ENCODE assay signal across 8 cellular contexts in genomic region chr15:72319360-72319984, GRCh38. TPM values are rescaled to one million over a fixed set of nuclear protein-coding genes. Genes with fewer than 3 reads are reported as not detected.
DNase-seq lines count a peak whose midpoint lies in the region; ATAC-seq, FAIRE-seq and TF ChIP-seq lines count a peak whose summit lies in the region.

No MANE protein-coding gene starts in this region.

- in situ Hi-C loops in K562 (cut with MboI) = loop anchor here (25.0 kb wide), 3 partner anchors 768 to 1768 kb away; partner anchors contain the start of gene GOLGA6A

- H3K9me3 ChIP-seq in K562 (replicated peaks; ENCODE audit: control insufficient read depth, insufficient read depth, low read depth, low read length) (no peaks in the 10 kb centered on the region), iPS-15b (ENCODE audit: control insufficient read depth, insufficient read depth, low read length) (no peaks in the 10 kb centered on the region)

- H3K27me3 ChIP-seq in K562 (ENCODE audit: control insufficient read depth in 2 of 2, insufficient read depth in 2 of 2, low read length in 2 of 2) = no peaks in the 10 kb centered on the region
- H3K27me3 ChIP-seq in iPS-15b (ENCODE audit: control insufficient read depth, insufficient read depth, low read length) = peaks cover 45% of the 10 kb centered on the region

- CTCF ChIA-PET in K562 (lab: Yijun Ruan, JAX; ENCODE audit: low intra/inter-chr PET ratio) = no interaction called here

- H3K9ac ChIP-seq in K562 (ENCODE audit: insufficient read depth in 1 of 2, low read depth in 2 of 2, low read length in 2 of 2) (no peak overlapping the region), iPS-15b (ENCODE audit: low read depth, low read length) (no peak overlapping the region)

- no peaks in the 10 kb centered on the region for H3K9me1 ChIP-seq in K562 (ENCODE audit: control insufficient read depth, insufficient read depth, low read length)

- TF ChIP-seq RAD21 in K562 (CRISPR knock-in tag; conservative IDR thresholded peaks at IDR 0.05 in 1 of 2, IDR thresholded peaks at IDR 0.05 in 1 of 2) = no peak

- no peak overlapping the region for H2AFZ ChIP-seq in K562 (ENCODE audit: low read depth, low read length)

- POLR2A ChIA-PET in K562 (lab: Yijun Ruan, JAX) = interaction anchor here (0.6 kb wide), 1 partner anchor 56 kb away, joined by 4 read pairs; no protein-coding TSS in a partner anchor

- peaks cover 3% of the 10 kb centered on the region for H4K20me1 ChIP-seq in K562 (replicated peaks; ENCODE audit: control insufficient read depth, insufficient read depth, low read length)

- no peaks in the 10 kb centered on the region for H3K79me2 ChIP-seq in K562 (ENCODE audit: control insufficient read depth, insufficient read depth, low read length)

- intact Hi-C loops in K562 (cut with micrococcal nuclease) = loop anchor here (10.0 kb wide), 1 partner anchor 265 kb away; no protein-coding TSS in a partner anchor

- H3K36me3 ChIP-seq in K562 (ENCODE audit: control insufficient read depth, insufficient read depth, low read length) (no peaks in the 10 kb centered on the region), iPS-15b (ENCODE audit: control insufficient read depth, insufficient read depth, low read length) (no peaks in the 10 kb centered on the region)

- no peak for TF ChIP-seq EP300 in K562 (IDR thresholded peaks at IDR 0.05; ENCODE audit: low read length)

- H3K4me3 ChIP-seq in K562 = peak overlapping the region; percentile 45
- peak overlapping the region; percentile 19 for H3K4me3 ChIP-seq in iPS-15b (ENCODE audit: low read depth, low read length)

- WGBS in K562 (ENCODE audit: insufficient coverage, low coverage, missing lambda C conversion rate) = 3% methylated on average over 16 of the region's 48 CpGs

- H3K4me1 ChIP-seq in K562 (replicated peaks in 1 of 2; ENCODE audit: control insufficient read depth in 2 of 2, insufficient read depth in 2 of 2, low read length in 2 of 2) (peaks cover 0 to 11% of the 10 kb centered on the region in 2 experiments; a peak in 3 of 5 replicates), iPS-15b (ENCODE audit: control insufficient read depth, insufficient read depth, low read length) (no peaks in the 10 kb centered on the region)

- ATAC-seq in HG02943 (IDR thresholded peaks at IDR 0.05; ENCODE audit: low read depth, unreplicated experiment) = peak; percentile 45
- ATAC-seq in K562 = peak; percentile 97

- FAIRE-seq in K562 (lab: Jason Lieb, UNC) = no peak

- DNase-seq in ELR (ENCODE audit: low read depth) (peak; percentile 41), T-helper 9 cell (peak; percentile 53), K562 (ENCODE audit: extremely low read depth in 1 of 4, low spot score in 3 of 4) (peak in 2 of 4 experiments; percentile 83 to 91), HT-29 (ENCODE audit: low spot score) (no peak), dedifferentiated amniotic fluid mesenchymal stem cell (ENCODE audit: extremely low spot score) (no peak)
- peak; percentile 45 for DNase-seq in stimulated activated CD4-positive, alpha-beta T cell treated with anti-CD3 and anti-CD28 coated beads, Interleukin-12 subunit alpha, Interleukin-12 subunit beta, amount 100 ng/mL, for 4 hours

- no peak overlapping the region for H3K27ac ChIP-seq in K562 (ENCODE audit: extremely low read depth, low read depth, low read length)

- H3K4me2 ChIP-seq in K562 (ENCODE audit: insufficient read depth, low read length) = no peak overlapping the region

- BruUV-seq in K562 (replicated peaks; lab: Mats Ljungman, UMichigan) = no TSS peak

- no peak for TF ChIP-seq POLR2A in K562 (conservative IDR thresholded peaks at IDR 0.05)

- TF ChIP-seq CTCF in K562 (IDR thresholded peaks at IDR 0.05 in 2 of 3, conservative IDR thresholded peaks at IDR 0.05 in 1 of 3; ENCODE audit: insufficient read depth in 2 of 3, low read depth in 1 of 3, low read length in 3 of 3) = no peak

TF ChIP-seq in K562, 482 proteins besides CTCF, POLR2A, EP300 and RAD21 (continues in another document):
- TF ChIP-seq, protein P1, sequence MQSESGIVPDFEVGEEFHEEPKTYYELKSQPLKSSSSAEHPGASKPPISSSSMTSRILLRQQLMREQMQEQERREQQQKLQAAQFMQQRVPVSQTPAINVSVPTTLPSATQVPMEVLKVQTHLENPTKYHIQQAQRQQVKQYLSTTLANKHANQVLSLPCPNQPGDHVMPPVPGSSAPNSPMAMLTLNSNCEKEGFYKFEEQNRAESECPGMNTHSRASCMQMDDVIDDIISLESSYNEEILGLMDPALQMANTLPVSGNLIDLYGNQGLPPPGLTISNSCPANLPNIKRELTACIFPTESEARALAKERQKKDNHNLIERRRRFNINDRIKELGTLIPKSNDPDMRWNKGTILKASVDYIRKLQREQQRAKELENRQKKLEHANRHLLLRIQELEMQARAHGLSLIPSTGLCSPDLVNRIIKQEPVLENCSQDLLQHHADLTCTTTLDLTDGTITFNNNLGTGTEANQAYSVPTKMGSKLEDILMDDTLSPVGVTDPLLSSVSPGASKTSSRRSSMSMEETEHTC (IDR thresholded peaks at IDR 0.05) = no peak
- TF ChIP-seq E2F5 (CRISPR knock-in tag; IDR thresholded peaks at IDR 0.05) = 0 out of 2 replicates have a peak, but pooled peaks have one; percentile 70

RNA-seq across cellular contexts. Expression of gene CELF6, which starts 0.5 kb away (rescaled TPM):
- total RNA-seq in K562 (2011; cell fraction: chromatin; rRNA removed; ENCODE audit: low replicate concordance) = not detected in 2 replicates
- not detected in 2 replicates for total RNA-seq in K562 (2011; cell fraction: nucleolus; rRNA removed)
- total RNA-seq in K562 (2011; cell fraction: nucleoplasm; rRNA removed) = not detected in 2 replicates
- total RNA-seq in K562 (2014; rRNA removed) (0.04 TPM in 1 of 2 replicates, not detected in the other), K562 (2014; rRNA removed; fragmentation: Illumina TruSeq; extraction: Trizol) (not detected in 2 replicates), K562 (2015; rRNA removed; fragmentation: Illumina TruSeq; extraction: Trizol) (0.08 TPM in 1 of 2 replicates, not detected in the other), K562 (2021) (not detected in 2 replicates)
- polyA plus RNA-seq in K562 (2011; rRNA removed) (0.03 TPM in 1 of 2 replicates, not detected in the other), K562 (2014; fragmentation: Illumina TruSeq; extraction: Trizol) (not detected in 2 replicates), K562 (2014; fragmentation: Nextera tagmentation; extraction: Ambion mirVana) (under 1 TPM in 1 of 2 experiments, not detected in 1; 0.01 TPM), K562 (2014; rRNA removed) (0.11 TPM in 1 of 2 replicates, not detected in the other)
- 0.09 TPM in 1 of 2 replicates, not detected in the other for polyA plus RNA-seq in K562 (2011; cell fraction: cytosol; rRNA removed)
- 0.55 and 0.58 TPM in 2 replicates for polyA plus RNA-seq in K562 (2011; cell fraction: nucleus; rRNA removed)
- 0.04 and 0.30 TPM in 2 replicates for polyA plus RNA-seq in K562 (2012)
- not detected in 2 replicates for polyA minus RNA-seq in K562 (2011; rRNA and poly(A)+ RNA removed)
- polyA minus RNA-seq in K562 (2011; cell fraction: cytosol; rRNA and poly(A)+ RNA removed) = not detected in 2 replicates
- polyA minus RNA-seq in K562 (2011; cell fraction: nucleus; rRNA and poly(A)+ RNA removed) = not detected in 2 replicates
- total RNA-seq in HT-29 (2014; rRNA removed; shearing (Covaris generic)) = 0.31 and 0.55 TPM in 2 replicates

RNA-seq across cellular contexts. Expression of gene PARP6, which starts 47.1 kb away (rescaled TPM):
- total RNA-seq in K562 (2011; cell fraction: chromatin; rRNA removed; ENCODE audit: low replicate concordance) = 208 and 213 TPM in 2 replicates
- total RNA-seq in K562 (2011; cell fraction: nucleolus; rRNA removed) = 96.4 and 99.1 TPM in 2 replicates
- 121 and 131 TPM in 2 replicates for total RNA-seq in K562 (2011; cell fraction: nucleoplasm; rRNA removed)
- total RNA-seq in K562 (2014; rRNA removed) (24.1 and 24.9 TPM in 2 replicates), K562 (2014; rRNA removed; fragmentation: Illumina TruSeq; extraction: Trizol) (26.3 and 28.3 TPM in 2 replicates), K562 (2015; rRNA removed; fragmentation: Illumina TruSeq; extraction: Trizol) (25.2 and 27.8 TPM in 2 replicates), K562 (2021) (35.0 and 42.9 TPM in 2 replicates)
- polyA plus RNA-seq in K562 (2011; rRNA removed) (83.2 and 105 TPM in 2 replicates), K562 (2014; fragmentation: Illumina TruSeq; extraction: Trizol) (34.4 and 41.7 TPM in 2 replicates), K562 (2014; fragmentation: Nextera tagmentation; extraction: Ambion mirVana) (10 to 100 TPM; 14.8 to 18.9 TPM), K562 (2014; rRNA removed) (39.3 and 43.4 TPM in 2 replicates)
- 42.2 and 64.2 TPM in 2 replicates for polyA plus RNA-seq in K562 (2011; cell fraction: cytosol; rRNA removed)
- polyA plus RNA-seq in K562 (2011; cell fraction: nucleus; rRNA removed) = 595 and 718 TPM in 2 replicates
- polyA plus RNA-seq in K562 (2012) = 35.3 and 84.4 TPM in 2 replicates
- 53.4 and 76.3 TPM in 2 replicates for polyA minus RNA-seq in K562 (2011; rRNA and poly(A)+ RNA removed)
- polyA minus RNA-seq in K562 (2011; cell fraction: cytosol; rRNA and poly(A)+ RNA removed) = 12.4 and 15.7 TPM in 2 replicates
- polyA minus RNA-seq in K562 (2011; cell fraction: nucleus; rRNA and poly(A)+ RNA removed) = 62.1 and 102 TPM in 2 replicates
- total RNA-seq in HT-29 (2014; rRNA removed; shearing (Covaris generic)) = 39.1 and 49.9 TPM in 2 replicates

RNA-seq across cellular contexts. Expression of gene HEXA, which starts 56.3 kb away (rescaled TPM):
- 137 and 211 TPM in 2 replicates for total RNA-seq in K562 (2011; cell fraction: chromatin; rRNA removed; ENCODE audit: low replicate concordance)
- 192 and 220 TPM in 2 replicates for total RNA-seq in K562 (2011; cell fraction: nucleolus; rRNA removed)
- total RNA-seq in K562 (2011; cell fraction: nucleoplasm; rRNA removed) = 181 and 186 TPM in 2 replicates
- 47.1 and 48.2 TPM in 2 replicates for total RNA-seq in K562 (2014; rRNA removed)
- 57.4 and 58.3 TPM in 2 replicates for total RNA-seq in K562 (2014; rRNA removed; fragmentation: Illumina TruSeq; extraction: Trizol)
- 84.4 and 85.9 TPM in 2 replicates for total RNA-seq in K562 (2015; rRNA removed; fragmentation: Illumina TruSeq; extraction: Trizol)
- 81.9 and 82.1 TPM in 2 replicates for total RNA-seq in K562 (2021)
- polyA plus RNA-seq in K562 (2011; rRNA removed) = 134 and 136 TPM in 2 replicates
- polyA plus RNA-seq in K562 (2011; cell fraction: cytosol; rRNA removed) = 112 and 135 TPM in 2 replicates
- 225 and 242 TPM in 2 replicates for polyA plus RNA-seq in K562 (2011; cell fraction: nucleus; rRNA removed)
- polyA plus RNA-seq in K562 (2012) = 67.4 and 141 TPM in 2 replicates
- 68.9 and 70.0 TPM in 2 replicates for polyA plus RNA-seq in K562 (2014; fragmentation: Illumina TruSeq; extraction: Trizol)
- 10 to 100 TPM; 22.2 to 64.3 TPM for polyA plus RNA-seq in K562 (2014; fragmentation: Nextera tagmentation; extraction: Ambion mirVana)
- 72.9 and 90.3 TPM in 2 replicates for polyA plus RNA-seq in K562 (2014; rRNA removed)
- polyA minus RNA-seq in K562 (2011; rRNA and poly(A)+ RNA removed) = 51.3 and 57.7 TPM in 2 replicates
- polyA minus RNA-seq in K562 (2011; cell fraction: cytosol; rRNA and poly(A)+ RNA removed) = 41.3 and 44.2 TPM in 2 replicates
- polyA minus RNA-seq in K562 (2011; cell fraction: nucleus; rRNA and poly(A)+ RNA removed) = 33.4 and 36.8 TPM in 2 replicates
- total RNA-seq in HT-29 (2014; rRNA removed; shearing (Covaris generic)) = 90.3 and 95.0 TPM in 2 replicates

Comparison
In these comparisons a context has a peak if more than half of its experiments do, and no peak if none do; other contexts are left out.
1. DNase-seq: peak in ELR (single experiment), T-helper 9 cell (single experiment) and stimulated activated CD4-positive, alpha-beta T cell treated with anti-CD3 and anti-CD28 coated beads, Interleukin-12 subunit alpha, Interleukin-12 subunit beta, amount 100 ng/mL, for 4 hours (single experiment); none in HT-29 (single experiment) and dedifferentiated amniotic fluid mesenchymal stem cell (single experiment).